10 cellular contexts compared by ENCODE assay signal in genomic region chr2:150165988-150166965, GRCh38.
DNase-seq lines count a peak whose midpoint lies in the region; ATAC-seq and TF ChIP-seq lines count a peak whose summit lies in the region.
"Had no signal": no experiment of that assay in that cellular context is flagged by ENCODE, and none has a peak within 500 bp of the region (broad histone marks: within the 10 kb centered on the region; RNA-seq: fewer than 3 reads in every experiment).

No MANE protein-coding gene starts in this region.

- ATAC-seq in GM23338: no peak
- ATAC-seq in HG02973 (IDR thresholded peaks at IDR 0.05; ENCODE audit: unreplicated experiment): no peak
- ATAC-seq: activated naive CD4-positive, alpha-beta T cell treated with anti-CD3 and anti-CD28 coated beads, Interleukin-2, amount 50 U/mL, for 72 hours had no signal

- H3K9me3 Mint-ChIP-seq in GM23338 (peaks cover 8% of the 10 kb centered on the region; the same call in 2 of the 3 replicates), nephron progenitor cell (peaks cover 3% of the 10 kb centered on the region)

- H3K36me3 Mint-ChIP-seq in GM23338 (ENCODE audit: low read depth) (no peaks in the 10 kb centered on the region; the same call in 2 of the 3 replicates), nephron progenitor cell (ENCODE audit: low read depth) (no peaks in the 10 kb centered on the region)
- H3K36me3 Mint-ChIP-seq: activated naive CD4-positive, alpha-beta T cell treated with anti-CD3 and anti-CD28 coated beads, Interleukin-2, amount 50 U/mL, for 72 hours had no signal

- H3K36me3 ChIP-seq in GM23338 (ENCODE audit: insufficient read depth): no peaks in the 10 kb centered on the region
- H3K36me3 ChIP-seq in SJSA1: no peaks in the 10 kb centered on the region
- no peaks in the 10 kb centered on the region for H3K36me3 ChIP-seq in rectal smooth muscle tissue (ENCODE audit: control insufficient read depth, insufficient read depth, low read length)

- H3K27ac ChIP-seq in GM23338 (ENCODE audit: low read depth): no peak overlapping the region
- peak overlapping the region; percentile 54 for H3K27ac ChIP-seq in SJSA1
- peak overlapping the region; percentile 28 for H3K27ac ChIP-seq in rectal smooth muscle tissue (ENCODE audit: low read depth, low read length)

- no peak for DNase-seq in GM23338 (ENCODE audit: low spot score)
- peak; percentile 64 to 70 for DNase-seq in SJSA1 (ENCODE audit: low read depth in 1 of 2, low spot score in 2 of 2)
- peak; percentile 73 for DNase-seq in fibroblast of peridontal ligament (ENCODE audit: extremely low read depth)
- no peak for DNase-seq in hepatic stellate cell (ENCODE audit: low spot score)
- no peak for DNase-seq in nephron progenitor cell
- no peak for DNase-seq in EL
- DNase-seq: activated CD4-positive, CD25-positive, alpha-beta regulatory T cell had no signal

- no peak overlapping the region for H3K4me3 ChIP-seq in GM23338
- H3K4me3 ChIP-seq in SJSA1: no peak overlapping the region
- H3K4me3 ChIP-seq in rectal smooth muscle tissue (ENCODE audit: low read length): no peak overlapping the region

- H3K4me1 Mint-ChIP-seq in GM23338 (no peaks in the 10 kb centered on the region; the same call in 2 of the 3 replicates), nephron progenitor cell (peaks cover 22% of the 10 kb centered on the region)

- TF ChIP-seq CTCF in GM23338 (conservative IDR thresholded peaks at IDR 0.05; ENCODE audit: low read depth in 2 of 2) (no peak), nephron progenitor cell (IDR thresholded peaks at IDR 0.05) (no peak)

- H3K79me2 ChIP-seq in GM23338 (replicated peaks; ENCODE audit: insufficient read depth): no peaks in the 10 kb centered on the region

- H3F3A ChIP-seq in GM23338 (replicated peaks; ENCODE audit: low read depth): no peaks in the 10 kb centered on the region

- no peaks in the 10 kb centered on the region for H4K20me1 ChIP-seq in GM23338 (replicated peaks; ENCODE audit: insufficient read depth)

- H3K4me2 ChIP-seq in GM23338: no peak overlapping the region

- no peaks in the 10 kb centered on the region for H3K27me3 Mint-ChIP-seq in GM23338 (ENCODE audit: insufficient read depth, low read depth, poor library complexity)
- H3K27me3 Mint-ChIP-seq in nephron progenitor cell (ENCODE audit: low read depth, poor library complexity): peaks cover 11% of the 10 kb centered on the region

- no peaks in the 10 kb centered on the region for H3K4me1 ChIP-seq in GM23338 (ENCODE audit: insufficient read depth)
- H3K4me1 ChIP-seq in SJSA1 (replicated peaks): peaks cover 37% of the 10 kb centered on the region
- peaks cover 4% of the 10 kb centered on the region for H3K4me1 ChIP-seq in rectal smooth muscle tissue (ENCODE audit: control insufficient read depth, insufficient read depth, low read length)

- no peak overlapping the region for H3K9ac ChIP-seq in rectal smooth muscle tissue (ENCODE audit: low read length)

- H3K9me2 ChIP-seq in GM23338 (ENCODE audit: insufficient read depth): no peaks in the 10 kb centered on the region

- no peak overlapping the region for H3K4me3 Mint-ChIP-seq in GM23338
- H3K4me3 Mint-ChIP-seq in nephron progenitor cell: no peak overlapping the region

- peak overlapping the region; percentile 75 for H3K27ac Mint-ChIP-seq in GM23338
- H3K27ac Mint-ChIP-seq in nephron progenitor cell: no peak overlapping the region
- H3K27ac Mint-ChIP-seq: activated naive CD4-positive, alpha-beta T cell treated with anti-CD3 and anti-CD28 coated beads, Interleukin-2, amount 50 U/mL, for 72 hours had no signal

- H2AFZ ChIP-seq in GM23338: peak overlapping the region; percentile 69

- H3K27me3 ChIP-seq in GM23338 (ENCODE audit: insufficient read depth) (no peaks in the 10 kb centered on the region), SJSA1 (replicated peaks) (no peaks in the 10 kb centered on the region), rectal smooth muscle tissue (ENCODE audit: control insufficient read depth, insufficient read depth, low read length) (no peaks in the 10 kb centered on the region)

- H3K9me3 ChIP-seq in SJSA1 (replicated peaks): no peaks in the 10 kb centered on the region

TF ChIP-seq in GM23338, 12 proteins besides CTCF, POLR2A, EP300 and RAD21 (continues in another document):
- TF ChIP-seq ZNF462 (CRISPR knock-in tag; IDR thresholded peaks at IDR 0.05) (no peak), ZNF114 (CRISPR knock-in tag; IDR thresholded peaks at IDR 0.05) (no peak), NANOG (IDR thresholded peaks at IDR 0.05; ENCODE audit: borderline replicate concordance) (no peak), REST (IDR thresholded peaks at IDR 0.05; ENCODE audit: unreplicated experiment) (no peak)

Comparison
In these comparisons a context has a peak if more than half of its experiments do, and no peak if none do; other contexts are left out.
1. DNase-seq: peak in SJSA1 (2 of 2) and fibroblast of peridontal ligament (single experiment); none in GM23338 (single experiment), hepatic stellate cell (single experiment), nephron progenitor cell (single experiment) and EL (single experiment).